In genomic region chr15:73727330-73728018, GRCh38 we compare ENCODE assay signal across 18 cellular contexts. TPM values are rescaled to one million over a fixed set of nuclear protein-coding genes. Genes with fewer than 3 reads are reported as not detected.
DNase-seq lines count a peak whose midpoint lies in the region; ATAC-seq and TF ChIP-seq lines count a peak whose summit lies in the region.
"Had no signal": no experiment of that assay in that cellular context is flagged by ENCODE, and none has a peak within 500 bp of the region (broad histone marks: within the 10 kb centered on the region; RNA-seq: fewer than 3 reads in every experiment).

No MANE protein-coding gene starts in this region.

- TF ChIP-seq POLR2A in breast epithelium (IDR thresholded peaks at IDR 0.05) (no peak), prostate gland (IDR thresholded peaks at IDR 0.05) (no peak)

- DNase-seq in MCF 10A (ENCODE audit: unreplicated experiment) (peak; percentile 8), breast epithelium (ENCODE audit: low spot score in 2 of 2) (no peak), astrocyte of the hippocampus (ENCODE audit: low read depth, low spot score) (peak; percentile 41), left cardiac atrium (no peak), prostate gland (ENCODE audit: low spot score) (no peak), GM13977 (ENCODE audit: low spot score) (no peak)
- no peak for DNase-seq in stimulated activated naive CD8-positive, alpha-beta T cell treated with anti-CD3 and anti-CD28 coated beads, Interleukin-15, Interleukin-2, amounts not matched to agents 100 U/mL and 50 U/mL, for 24 hours
- DNase-seq: activated CD4-positive, alpha-beta memory T cell treated with anti-CD3 and anti-CD28 coated beads for 36 hours; central memory CD4-positive, alpha-beta T cell; DMS153; KBM-7; NCI-H1694 treated with DMSO at 0.1 percent for 48 hours; NCI-H524 treated with DMSO at 0.1 percent for 48 hours; occipital lobe; stimulated activated CD4-positive, alpha-beta T cell treated with anti-CD3 and anti-CD28 coated beads, Interleukin-12 subunit alpha, Interleukin-12 subunit beta, amount 100 ng/mL, for 4 hours; T1000 had no signal

- BruUV-seq in MCF 10A (replicated peaks; lab: Mats Ljungman, UMichigan) = no TSS peak

- H3K27me3 Mint-ChIP-seq in MCF 10A (ENCODE audit: insufficient read depth, unreplicated experiment) = no peaks in the 10 kb centered on the region

- ATAC-seq in left cardiac atrium (peak; percentile 53 to 74), GM21447 (IDR thresholded peaks at IDR 0.05; ENCODE audit: unreplicated experiment) (no peak)
- no peak for ATAC-seq in stimulated activated naive CD8-positive, alpha-beta T cell treated with anti-CD3 and anti-CD28 coated beads, Interleukin-15, Interleukin-2, amounts not matched to agents 100 U/mL and 50 U/mL, for 24 hours

- TF ChIP-seq CTCF in MCF 10A (IDR thresholded peaks at IDR 0.05; ENCODE audit: unreplicated experiment) (no peak), breast epithelium (IDR thresholded peaks at IDR 0.05) (no peak), prostate gland (IDR thresholded peaks at IDR 0.05) (no peak), GM13977 (IDR thresholded peaks at IDR 0.05; ENCODE audit: extremely low read depth, insufficient read depth, missing control alignments) (no peak)

- no peaks in the 10 kb centered on the region for H3K9me3 Mint-ChIP-seq in MCF 10A (ENCODE audit: unreplicated experiment)
- H3K9me3 Mint-ChIP-seq: activated CD4-positive, alpha-beta memory T cell treated with anti-CD3 and anti-CD28 coated beads for 36 hours had no signal

- H3K4me1 ChIP-seq in breast epithelium = no peaks in the 10 kb centered on the region
- H3K4me1 ChIP-seq in prostate gland (replicated peaks) = no peaks in the 10 kb centered on the region

- CTCF ChIA-PET in MCF 10A (lab: Yijun Ruan, JAX) = interaction anchor here (0.6 to 0.8 kb wide), 2 partner anchors 18 to 91 kb away, joined by 3 to 4 read pairs; no protein-coding TSS in a partner anchor

- H3K36me3 ChIP-seq in breast epithelium (no peaks in the 10 kb centered on the region), prostate gland (no peaks in the 10 kb centered on the region)
- H3K36me3 ChIP-seq: thoracic aorta had no signal

- no peaks in the 10 kb centered on the region for H3K4me1 Mint-ChIP-seq in MCF 10A (ENCODE audit: insufficient read depth, unreplicated experiment)

- POLR2A ChIA-PET in MCF 10A (lab: Yijun Ruan, JAX) = no interaction called here

- 83% methylated on average over 6 of the region's 7 CpGs for WGBS in prostate gland

- H3K27ac ChIP-seq in breast epithelium (no peak overlapping the region), prostate gland (no peak overlapping the region)
- H3K27ac ChIP-seq: thoracic aorta had no signal

- H3K9me3 ChIP-seq in breast epithelium = no peaks in the 10 kb centered on the region
- H3K9me3 ChIP-seq in prostate gland = no peaks in the 10 kb centered on the region
- H3K9me3 ChIP-seq: thoracic aorta had no signal

- no peaks in the 10 kb centered on the region for H3K36me3 Mint-ChIP-seq in MCF 10A (ENCODE audit: insufficient read depth, unreplicated experiment)
- H3K36me3 Mint-ChIP-seq: activated CD4-positive, alpha-beta memory T cell treated with anti-CD3 and anti-CD28 coated beads for 36 hours had no signal

- no peak overlapping the region for H3K4me3 Mint-ChIP-seq in MCF 10A (ENCODE audit: unreplicated experiment)
- H3K4me3 Mint-ChIP-seq: activated CD4-positive, alpha-beta memory T cell treated with anti-CD3 and anti-CD28 coated beads for 36 hours had no signal

- H3K27me3 ChIP-seq in breast epithelium (no peaks in the 10 kb centered on the region), prostate gland (replicated peaks; ENCODE audit: insufficient read depth) (no peaks in the 10 kb centered on the region)

- H3K4me3 ChIP-seq in breast epithelium (no peak overlapping the region), prostate gland (no peak overlapping the region)
- H3K4me3 ChIP-seq: thoracic aorta had no signal

- intact Hi-C loops in MCF 10A (cut with micrococcal nuclease) (no loop called here), breast epithelium (cut with DNase I; ENCODE audit: low total_unique reads) (no loop called here), left cardiac atrium (cut with DNase I) (no loop called here), prostate gland (cut with DNase I) (no loop called here)

- in situ Hi-C loops in GM13977 (cut with MboI; ENCODE audit: low pct_unique_long_range_greater_than_20kb, low sequenced_read_pairs, unreplicated experiment) = no loop called here

- no peak overlapping the region for H3K27ac Mint-ChIP-seq in MCF 10A (ENCODE audit: low read depth, unreplicated experiment)
- H3K27ac Mint-ChIP-seq: activated CD4-positive, alpha-beta memory T cell treated with anti-CD3 and anti-CD28 coated beads for 36 hours had no signal

RNA-seq across cellular contexts. Expression of gene INSYN1, which starts 25.7 kb away (rescaled TPM):
- total RNA-seq in MCF 10A (2022) = not detected in 2 replicates
- 1 to 10 TPM; 1.9 to 8.3 (median 2.0) TPM for total RNA-seq in breast epithelium
- 10 to 100 TPM; 79.3 to 80.8 TPM for total RNA-seq in left cardiac atrium
- 10 to 100 TPM; 17.3 to 26.0 TPM for total RNA-seq in prostate gland
- total RNA-seq: activated CD4-positive, alpha-beta memory T cell treated with anti-CD3 and anti-CD28 coated beads for 36 hours had no signal

RNA-seq across cellular contexts. Expression of gene CD276, which starts 43.3 kb away (rescaled TPM):
- total RNA-seq in MCF 10A (2022) = 52.8 and 57.7 TPM in 2 replicates
- total RNA-seq in breast epithelium = 100 to 1,000 TPM in 1 of 3 donors, 10 to 100 TPM in 2; 20.9 to 119 (median 73.7) TPM
- 10 to 100 TPM; 29.6 to 77.5 TPM for total RNA-seq in left cardiac atrium
- 10 to 100 TPM; 75.0 to 91.3 TPM for total RNA-seq in prostate gland

Comparison
In these comparisons a context has a peak if more than half of its experiments do, and no peak if none do; other contexts are left out.
1. DNase-seq: peak in MCF 10A (single experiment) and astrocyte of the hippocampus (single experiment); none in breast epithelium (0 of 2), left cardiac atrium (single experiment), prostate gland (single experiment), stimulated activated naive CD8-positive, alpha-beta T cell treated with anti-CD3 and anti-CD28 coated beads, Interleukin-15, Interleukin-2, amounts not matched to agents 100 U/mL and 50 U/mL, for 24 hours (single experiment) and GM13977 (single experiment).
2. ATAC-seq: peak in left cardiac atrium (2 of 2); none in stimulated activated naive CD8-positive, alpha-beta T cell treated with anti-CD3 and anti-CD28 coated beads, Interleukin-15, Interleukin-2, amounts not matched to agents 100 U/mL and 50 U/mL, for 24 hours (single experiment) and GM21447 (single experiment).